1 cellular context compared by ENCODE assay signal in genomic region chr20:35664544-35665206, GRCh38.
TF ChIP-seq lines count a peak whose summit lies in the region.

Gene CPNE1 (minus strand): TSS chr20:35664900. CDS start chr20:35632923, 31,977 bp downstream.
Gene RBM12 (minus strand): TSS chr20:35664900. CDS start chr20:35655322, 9,578 bp downstream.

TF ChIP-seq in HepG2, 621 proteins besides CTCF, POLR2A, EP300 and RAD21 (continued from another document and continues in another):
- TF ChIP-seq ZNF280D (CRISPR knock-in tag; IDR thresholded peaks at IDR 0.05) = peak; percentile 99
- TF ChIP-seq MYNN (CRISPR knock-in tag; IDR thresholded peaks at IDR 0.05; ENCODE audit: low read depth) = peak; percentile 71; the same call in 1 of the 2 replicates
- peak; percentile 67 for TF ChIP-seq DNMT1 (CRISPR knock-in tag; IDR thresholded peaks at IDR 0.05)
- TF ChIP-seq NFE2L2 (IDR thresholded peaks at IDR 0.05; ENCODE audit: low read length) = no peak
- peak; percentile 66; the same call in 1 of the 2 replicates for TF ChIP-seq ZNF746 (CRISPR knock-in tag; IDR thresholded peaks at IDR 0.05)
- peak; percentile 89 for TF ChIP-seq HMGXB3 (CRISPR knock-in tag; IDR thresholded peaks at IDR 0.05; ENCODE audit: borderline replicate concordance)
- peak; percentile 60 for TF ChIP-seq SIN3B (IDR thresholded peaks at IDR 0.05; ENCODE audit: low read length)
- TF ChIP-seq ZNF138 (CRISPR knock-in tag; IDR thresholded peaks at IDR 0.05; ENCODE audit: low read depth) = peak; percentile 66; the same call in 1 of the 2 replicates
- TF ChIP-seq GATAD1 (CRISPR knock-in tag; IDR thresholded peaks at IDR 0.05) = peak; percentile 83
- TF ChIP-seq NR0B2 (CRISPR knock-in tag; IDR thresholded peaks at IDR 0.05) = peak; percentile 92
- TF ChIP-seq ZNF563 (CRISPR knock-in tag; IDR thresholded peaks at IDR 0.05) = peak; percentile 93
- peak; percentile 95 for TF ChIP-seq ZNF354B (CRISPR knock-in tag; IDR thresholded peaks at IDR 0.05)
- peak; percentile 85 for TF ChIP-seq ZNF770 (CRISPR knock-in tag; IDR thresholded peaks at IDR 0.05)
- peak; percentile 87 for TF ChIP-seq DNMT3B (CRISPR knock-in tag; conservative IDR thresholded peaks at IDR 0.05)
- TF ChIP-seq ZFP1 (CRISPR knock-in tag; IDR thresholded peaks at IDR 0.05) = peak; percentile 97
- TF ChIP-seq CBX5 (CRISPR knock-in tag; IDR thresholded peaks at IDR 0.05; ENCODE audit: borderline replicate concordance) = peak; percentile 76; the same call in 1 of the 2 replicates
- peak; percentile 14; the same call in 1 of the 2 replicates for TF ChIP-seq ZMYM2 (CRISPR knock-in tag; IDR thresholded peaks at IDR 0.05)
- TF ChIP-seq ZNF407 (CRISPR knock-in tag; IDR thresholded peaks at IDR 0.05; ENCODE audit: not compliant biosample characterization) = peak; percentile 99
- TF ChIP-seq KAT8 (CRISPR knock-in tag; IDR thresholded peaks at IDR 0.05) = peak; percentile 99
- peak; percentile 99 for TF ChIP-seq ZHX1 (CRISPR knock-in tag; IDR thresholded peaks at IDR 0.05; ENCODE audit: low read depth)
- TF ChIP-seq NR2F2 (IDR thresholded peaks at IDR 0.05; ENCODE audit: borderline replicate concordance, low read depth) = no peak
- no peak for TF ChIP-seq GRHL1 (CRISPR knock-in tag; conservative IDR thresholded peaks at IDR 0.05)
- peak; percentile 86; the same call in 1 of the 2 replicates for TF ChIP-seq JDP2 (CRISPR knock-in tag; IDR thresholded peaks at IDR 0.05; ENCODE audit: borderline replicate concordance)
- peak; percentile 88 for TF ChIP-seq RFXAP (CRISPR knock-in tag; IDR thresholded peaks at IDR 0.05; ENCODE audit: borderline replicate concordance)
- peak; percentile 93 for TF ChIP-seq PHF20 (CRISPR knock-in tag; IDR thresholded peaks at IDR 0.05)
- TF ChIP-seq BORCS8-MEF2B (CRISPR knock-in tag; IDR thresholded peaks at IDR 0.05) = peak; percentile 94; the same call in 1 of the 2 replicates
